In genomic region chr18:48363167-48363566, GRCh38 we compare ENCODE assay signal across 24 cellular contexts. TPM values are rescaled to one million over a fixed set of nuclear protein-coding genes. Genes with fewer than 3 reads are reported as not detected.
"Had no signal": no experiment of that assay in that cellular context is flagged by ENCODE, and none has a peak within 500 bp of the region (broad histone marks: within the 10 kb centered on the region; RNA-seq: fewer than 3 reads in every experiment).

No MANE protein-coding gene starts in this region.

- H3K9me3 ChIP-seq: SK-N-SH had no signal

- H3K4me3 ChIP-seq: K562, SJSA1 had no signal

- H3K4me1 ChIP-seq: SJSA1 had no signal

- H3K36me3 ChIP-seq: SJSA1 had no signal

- H3K27ac ChIP-seq: SJSA1 had no signal

- ATAC-seq: activated CD8-positive, alpha-beta T cell treated with anti-CD3 and anti-CD28 coated beads for 36 hours; activated naive CD8-positive, alpha-beta T cell treated with anti-CD3 and anti-CD28 coated beads, Interleukin-2, amount 50 U/mL, for 24 hours; activated T-cell treated with anti-CD3 and anti-CD28 coated beads, Interleukin-2, amount 50 U/mL, for 4 hours; K562; Panc1 had no signal

- H3K9ac ChIP-seq: SK-N-SH had no signal

- DNase-seq: activated CD4-positive, alpha-beta T cell treated with anti-CD3 and anti-CD28 coated beads, Interleukin-2, amount 10 ng/mL, durations not matched to agents 24 days and 14 days; activated CD4-positive, alpha-beta T cell treated with anti-CD3 and anti-CD28 coated beads, Interleukin-2, amount 50 U/mL, for 4 hours; activated CD8-positive, alpha-beta T cell treated with anti-CD3 and anti-CD28 coated beads for 36 hours; activated gamma-delta T cell treated with Interleukin-2 at 50 U/mL for 16 hours; activated naive CD4-positive, alpha-beta T cell treated with anti-CD3 and anti-CD28 coated beads for 36 hours; activated naive CD8-positive, alpha-beta T cell treated with anti-CD3 and anti-CD28 coated beads, Interleukin-2, amount 50 U/mL, for 24 hours; activated T-cell treated with anti-CD3 and anti-CD28 coated beads for 4 hours; activated T-cell treated with anti-CD3 and anti-CD28 coated beads, Interleukin-2, amount 50 U/mL, for 4 hours; anterior cingulate cortex; caudate nucleus; NCI-H1105; NCI-H1417 treated with DMSO at 0.1 percent for 48 hours; NCI-H187 treated with DMSO at 0.1 percent for 48 hours; NCI-H2081; NCI-H2171 treated with DMSO at 0.1 percent for 48 hours; NCI-H2227 treated with DMSO at 0.1 percent for 48 hours; NCI-H446 treated with DMSO at 0.1 percent for 48 hours; NCI-H524; SHP77 treated with DMSO at 0.1 percent for 48 hours; SK-N-SH had no signal

- H3K4me2 ChIP-seq: SK-N-SH had no signal

RNA-seq across cellular contexts. Expression of gene ZBTB7C, which starts 46.0 kb away (rescaled TPM):
- total RNA-seq: activated CD8-positive, alpha-beta T cell treated with anti-CD3 and anti-CD28 coated beads for 36 hours; activated naive CD4-positive, alpha-beta T cell treated with anti-CD3 and anti-CD28 coated beads for 36 hours; K562; M059J had no signal
